Comparison of ENCODE assay signal across 8 cellular contexts in genomic region chr11:318796-319464, GRCh38. TPM values are rescaled to one million over a fixed set of nuclear protein-coding genes. Genes with fewer than 3 reads are reported as not detected.
DNase-seq lines count a peak whose midpoint lies in the region; ATAC-seq and TF ChIP-seq lines count a peak whose summit lies in the region.
"Not testable (repeated sequence)": the region's sequence is repeated elsewhere in the genome, so short reads cannot be mapped to it uniquely, and the experiment has no call there.

No MANE protein-coding gene starts in this region.

- not testable (repeated sequence) for H4K20me1 ChIP-seq in SK-N-SH (ENCODE audit: insufficient read depth)

- H3K79me2 ChIP-seq in SK-N-SH (ENCODE audit: insufficient read depth), result not testable (repeated sequence)

- H3K9ac ChIP-seq in SK-N-SH, result peak overlapping the region; percentile 46; the same call in 1 of the 2 replicates
- H3K9ac ChIP-seq in adipocyte (ENCODE audit: low read length), result peak overlapping the region; percentile 91
- H3K9ac ChIP-seq in rectal smooth muscle tissue (ENCODE audit: low read length), result not testable (repeated sequence)

- intact Hi-C loops in esophagus muscularis mucosa (cut with DNase I); lower lobe of right lung (cut with DNase I): not testable (repeated sequence)

- H3K9me2 ChIP-seq in SK-N-SH, result not testable (repeated sequence)

- not testable (repeated sequence) for H2AFZ ChIP-seq in SK-N-SH (ENCODE audit: low read depth)

- not testable (repeated sequence) for H3K9me3 ChIP-seq in SK-N-SH; adipocyte (ENCODE audit: control insufficient read depth, low read length); esophagus muscularis mucosa; lower lobe of right lung

- not testable (repeated sequence) for TF ChIP-seq RAD21 in SK-N-SH (IDR thresholded peaks at IDR 0.05; ENCODE audit: low read length)

- not testable (repeated sequence) for H3K27me3 ChIP-seq in SK-N-SH (ENCODE audit: insufficient read depth); adipocyte (replicated peaks; ENCODE audit: control insufficient read depth, insufficient read depth, low read length); lower lobe of right lung (ENCODE audit: low read depth); rectal smooth muscle tissue (ENCODE audit: control insufficient read depth, insufficient read depth, low read length)
- H3K27me3 ChIP-seq in esophagus muscularis mucosa, result peaks cover 0 to 19% (median 8%) of the 10 kb centered on the region in 4 donors

- CTCF ChIA-PET in SK-N-SH (lab: Yijun Ruan, JAX), result not testable (repeated sequence)

- H3K4me1 ChIP-seq in SK-N-SH (ENCODE audit: control insufficient read depth in 1 of 2, insufficient read depth in 2 of 2, low read depth in 1 of 2, low read length in 1 of 2); rectal smooth muscle tissue (ENCODE audit: control insufficient read depth, insufficient read depth, low read length); urinary bladder (ENCODE audit: insufficient read depth): not testable (repeated sequence)
- H3K4me1 ChIP-seq in adipocyte (ENCODE audit: control insufficient read depth, insufficient read depth, low read length), result peaks cover 15% of the 10 kb centered on the region
- H3K4me1 ChIP-seq in esophagus muscularis mucosa, result peaks cover 10 to 41% (median 36%) of the 10 kb centered on the region in 4 donors
- peaks cover 32% of the 10 kb centered on the region for H3K4me1 ChIP-seq in lower lobe of right lung

- not testable (repeated sequence) for DNase-seq in SK-N-SH; adipocyte (ENCODE audit: low read depth); esophagus muscularis mucosa (ENCODE audit: extremely low spot score)
- peak; percentile 56 for DNase-seq in lower lobe of right lung

- H3K4me3 ChIP-seq in SK-N-SH (ENCODE audit: low read depth in 2 of 2, low read length in 1 of 2), result peak overlapping the region; percentile 41 to 49
- peak overlapping the region; percentile 89 for H3K4me3 ChIP-seq in adipocyte (ENCODE audit: low read length)
- H3K4me3 ChIP-seq in esophagus muscularis mucosa, result peak overlapping the region; percentile 70 to 97 (median 72)
- peak overlapping the region; percentile 79 for H3K4me3 ChIP-seq in lower lobe of right lung
- H3K4me3 ChIP-seq in rectal smooth muscle tissue (ENCODE audit: low read length), result peak overlapping the region; percentile 93
- peak overlapping the region; percentile 67 for H3K4me3 ChIP-seq in urinary bladder (ENCODE audit: low read depth, low read length)

- ATAC-seq in GM18505 (IDR thresholded peaks at IDR 0.05; ENCODE audit: unreplicated experiment) (peak; percentile 20), HG03039 (IDR thresholded peaks at IDR 0.05; ENCODE audit: unreplicated experiment) (peak; percentile 22), lower lobe of right lung (peak; percentile 59 to 61)

- WGBS in SK-N-SH (ENCODE audit: low lambda C conversion rate), result no CpG with 5 or more reads among the region's 44 CpGs
- WGBS in esophagus muscularis mucosa, result no CpG with 5 or more reads among the region's 44 CpGs
- under 1% methylated on average over 19 of the region's 44 CpGs for WGBS in urinary bladder

- POLR2A ChIA-PET in SK-N-SH (lab: Yijun Ruan, JAX), result not testable (repeated sequence)

- not testable (repeated sequence) for H3F3A ChIP-seq in SK-N-SH (replicated peaks; ENCODE audit: insufficient read depth)

- H3K27ac ChIP-seq in SK-N-SH (ENCODE audit: low read depth in 2 of 2, low read length in 1 of 2), result not testable (repeated sequence)
- H3K27ac ChIP-seq in esophagus muscularis mucosa (replicated peaks in 1 of 4) (peak overlapping the region; percentile 95 to 97 (median 96)), lower lobe of right lung (peak overlapping the region; percentile 84), rectal smooth muscle tissue (ENCODE audit: low read depth, low read length) (peak overlapping the region; percentile 99), urinary bladder (ENCODE audit: low read depth) (peak overlapping the region; percentile 80)

- H3K4me2 ChIP-seq in SK-N-SH, result peak overlapping the region; percentile 77

- not testable (repeated sequence) for H3K36me3 ChIP-seq in SK-N-SH (replicated peaks in 1 of 2; ENCODE audit: control insufficient read depth in 1 of 2, insufficient read depth in 2 of 2, low read length in 1 of 2); adipocyte (ENCODE audit: control insufficient read depth, insufficient read depth, low read length, severe bottlenecking); esophagus muscularis mucosa; lower lobe of right lung; rectal smooth muscle tissue (ENCODE audit: control insufficient read depth, insufficient read depth, low read length); urinary bladder (ENCODE audit: insufficient read depth)

- TF ChIP-seq POLR2A in GM18505 (IDR thresholded peaks at IDR 0.05; ENCODE audit: borderline replicate concordance, extremely low read depth, insufficient read depth, insufficient read length); esophagus muscularis mucosa (IDR thresholded peaks at IDR 0.05; ENCODE audit: low read depth): not testable (repeated sequence)

- not testable (repeated sequence) for TF ChIP-seq EP300 in SK-N-SH (IDR thresholded peaks at IDR 0.05; ENCODE audit: borderline replicate concordance in 1 of 2, low read depth in 1 of 2, low read length in 1 of 2); esophagus muscularis mucosa (IDR thresholded peaks at IDR 0.05)

- TF ChIP-seq CTCF in SK-N-SH (IDR thresholded peaks at IDR 0.05); esophagus muscularis mucosa (IDR thresholded peaks at IDR 0.05); lower lobe of right lung (IDR thresholded peaks at IDR 0.05): not testable (repeated sequence)

RNA-seq across cellular contexts. Expression of gene IFITM3, which starts 1.7 kb away (rescaled TPM):
- polyA plus RNA-seq in SK-N-SH (2012; rRNA removed) (229 and 326 TPM in 2 replicates), urinary bladder (2,675 TPM)
- polyA plus RNA-seq in SK-N-SH (2012; cell fraction: cytosol; rRNA removed), result 148 and 237 TPM in 2 replicates
- polyA plus RNA-seq in SK-N-SH (2012; cell fraction: nucleus; rRNA removed), result 84.2 and 113 TPM in 2 replicates
- total RNA-seq in esophagus muscularis mucosa (100 to 1,000 TPM; 290 to 513 (median 410) TPM), lower lobe of right lung (767 TPM), urinary bladder (43.2 TPM)

RNA-seq across cellular contexts. Expression of gene IFITM1, which starts 5.1 kb away (rescaled TPM):
- polyA plus RNA-seq in SK-N-SH (2012; rRNA removed) (15.3 and 19.4 TPM in 2 replicates), urinary bladder (599 TPM)
- polyA plus RNA-seq in SK-N-SH (2012; cell fraction: cytosol; rRNA removed), result 10.6 and 12.6 TPM in 2 replicates
- polyA plus RNA-seq in SK-N-SH (2012; cell fraction: nucleus; rRNA removed), result 4.7 and 8.8 TPM in 2 replicates
- total RNA-seq in esophagus muscularis mucosa (100 to 1,000 TPM in 3 of 4 donors, 10 to 100 TPM in 1; 60.6 to 197 (median 171) TPM), lower lobe of right lung (128 TPM), urinary bladder (20.9 TPM)

RNA-seq across cellular contexts. Expression of gene IFITM2, which starts 11.3 kb away (rescaled TPM):
- polyA plus RNA-seq in SK-N-SH (2012; rRNA removed) (398 and 518 TPM in 2 replicates), urinary bladder (765 TPM)
- polyA plus RNA-seq in SK-N-SH (2012; cell fraction: cytosol; rRNA removed), result 239 and 341 TPM in 2 replicates
- polyA plus RNA-seq in SK-N-SH (2012; cell fraction: nucleus; rRNA removed), result 92.5 and 106 TPM in 2 replicates
- total RNA-seq in esophagus muscularis mucosa (100 to 1,000 TPM in 3 of 4 donors, 10 to 100 TPM in 1; 92.2 to 235 (median 194) TPM), lower lobe of right lung (607 TPM), urinary bladder (14.8 TPM)

RNA-seq across cellular contexts. Expression of gene IFITM5, which starts 19.6 kb away (rescaled TPM):
- not detected in 2 replicates for polyA plus RNA-seq in SK-N-SH (2012; rRNA removed)
- not detected in 2 replicates for polyA plus RNA-seq in SK-N-SH (2012; cell fraction: cytosol; rRNA removed)
- not detected in 2 replicates for polyA plus RNA-seq in SK-N-SH (2012; cell fraction: nucleus; rRNA removed)
- total RNA-seq in esophagus muscularis mucosa, result not detected
- total RNA-seq in lower lobe of right lung, result not detected
- not detected for total RNA-seq in urinary bladder
- not detected for polyA plus RNA-seq in urinary bladder

RNA-seq across cellular contexts. Expression of gene PGGHG, which starts 30.0 kb away (rescaled TPM):
- 19.9 and 26.5 TPM in 2 replicates for polyA plus RNA-seq in SK-N-SH (2012; rRNA removed)
- polyA plus RNA-seq in SK-N-SH (2012; cell fraction: cytosol; rRNA removed), result 1.5 and 2.6 TPM in 2 replicates
- 251 and 265 TPM in 2 replicates for polyA plus RNA-seq in SK-N-SH (2012; cell fraction: nucleus; rRNA removed)
- 10 to 100 TPM; 13.3 to 23.7 (median 18.8) TPM for total RNA-seq in esophagus muscularis mucosa
- total RNA-seq in lower lobe of right lung, result 163 TPM
- total RNA-seq in urinary bladder, result 9.5 TPM
- 36.3 TPM for polyA plus RNA-seq in urinary bladder
